13 cellular contexts compared by ENCODE assay signal in the genomic region with DNA sequence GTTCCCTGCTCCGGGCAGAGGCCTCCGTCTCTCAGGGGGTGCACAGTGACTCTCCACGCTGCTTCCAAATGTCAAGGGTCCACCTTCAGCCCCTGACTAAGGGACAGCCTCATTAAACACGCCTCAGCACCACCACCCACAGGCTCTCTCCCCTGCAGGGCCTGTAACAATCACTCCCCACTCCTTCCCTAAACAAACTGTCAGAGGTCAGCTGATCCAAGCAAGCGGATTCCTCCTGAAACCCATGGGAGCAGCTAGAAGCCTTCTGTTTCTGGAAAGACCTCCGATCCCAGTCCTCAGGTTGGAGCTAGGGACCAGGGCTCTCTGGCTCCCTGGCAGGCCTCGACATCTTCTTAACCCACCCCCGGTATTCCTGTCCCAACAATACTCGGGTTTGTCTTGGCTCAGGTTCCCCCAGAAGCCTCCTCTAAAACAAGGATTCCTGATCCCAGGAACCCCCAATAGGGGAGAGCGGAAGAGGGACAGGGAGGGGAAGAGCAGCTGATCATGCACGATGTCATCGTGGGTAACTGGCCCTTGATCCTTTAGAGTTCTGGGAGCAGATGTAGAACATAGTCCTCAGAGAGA.
DNase-seq lines count a peak whose midpoint lies in the region; ATAC-seq, FAIRE-seq and TF ChIP-seq lines count a peak whose summit lies in the region.
"Had no signal": no experiment of that assay in that cellular context is flagged by ENCODE, and none has a peak within 500 bp of the region (broad histone marks: within the 10 kb centered on the region; RNA-seq: fewer than 3 reads in every experiment).

No MANE protein-coding gene starts in this region.

- H2AFZ ChIP-seq in H9 (ENCODE audit: low read length), result no peak overlapping the region
- peak overlapping the region; percentile 68 for H2AFZ ChIP-seq in K562 (ENCODE audit: low read depth, low read length)

- H2BK12ac ChIP-seq in H9 (ENCODE audit: insufficient read length, low read depth, low read length), result no peak overlapping the region

- H3K18ac ChIP-seq in H9 (ENCODE audit: insufficient read length, low read depth, low read length), result peak overlapping the region; percentile 62

- CTCF ChIA-PET in K562 (lab: Yijun Ruan, JAX; ENCODE audit: low intra/inter-chr PET ratio), result interaction anchor here (1.8 to 2.1 kb wide), 2 partner anchors 135 to 531 kb away, joined by 8 to 9 read pairs; no protein-coding TSS in a partner anchor

- TF ChIP-seq RAD21 in K562 (CRISPR knock-in tag; conservative IDR thresholded peaks at IDR 0.05 in 1 of 2, IDR thresholded peaks at IDR 0.05 in 1 of 2), result no peak

- H3K4me1 ChIP-seq in H9 (ENCODE audit: insufficient read depth, low read length), result peaks cover 4% of the 10 kb centered on the region
- no peaks in the 10 kb centered on the region; a peak in 1 of 5 replicates for H3K4me1 ChIP-seq in K562 (replicated peaks in 1 of 2; ENCODE audit: control insufficient read depth in 2 of 2, insufficient read depth in 2 of 2, low read length in 2 of 2)
- H3K4me1 ChIP-seq in esophagus muscularis mucosa, result peaks cover 0 to 5% (median 0%) of the 10 kb centered on the region in 4 donors

- H3K4me2 ChIP-seq in H9 (ENCODE audit: insufficient read depth, insufficient read length, low read length), result peak overlapping the region; percentile 31
- peak overlapping the region; percentile 69 for H3K4me2 ChIP-seq in K562 (ENCODE audit: insufficient read depth, low read length)

- no peak overlapping the region for H4K5ac ChIP-seq in H9 (ENCODE audit: insufficient read length, low read depth, low read length)

- H3K36me3 Mint-ChIP-seq in CD14-positive monocyte, result no peaks in the 10 kb centered on the region
- H3K36me3 Mint-ChIP-seq in H9 (ENCODE audit: insufficient read depth in 1 of 3, low read depth in 3 of 3), result no peaks in the 10 kb centered on the region
- no peaks in the 10 kb centered on the region for H3K36me3 Mint-ChIP-seq in nephron (ENCODE audit: low read depth)

- no peak overlapping the region for H3K27ac Mint-ChIP-seq in CD14-positive monocyte
- peak overlapping the region in 2 of 3 experiments; percentile 85 to 88; a peak in 6 of 7 replicates for H3K27ac Mint-ChIP-seq in H9
- peak overlapping the region; percentile 38 to 81 (median 81) for H3K27ac Mint-ChIP-seq in nephron

- H3K36me3 ChIP-seq in K562 (ENCODE audit: control insufficient read depth, insufficient read depth, low read length) (no peaks in the 10 kb centered on the region), esophagus muscularis mucosa (no peaks in the 10 kb centered on the region)
- H3K36me3 ChIP-seq: thoracic aorta had no signal

- H3K14ac ChIP-seq in H9 (ENCODE audit: insufficient read depth, low read length), result peak overlapping the region; percentile 34

- H3K23ac ChIP-seq in H9 (ENCODE audit: insufficient read length, low read depth, low read length), result no peak overlapping the region

- H3K4me3 Mint-ChIP-seq in CD14-positive monocyte (peak overlapping the region; percentile 26 to 68), H9 (peak overlapping the region; percentile 49 to 62), nephron (peak overlapping the region in 1 of 3 experiments; percentile 46)
- H3K4me3 Mint-ChIP-seq: activated T-cell treated with anti-CD3 and anti-CD28 coated beads, Interleukin-2, amount 50 U/mL, for 4 hours had no signal

- no TSS peak for BruUV-seq in K562 (replicated peaks; lab: Mats Ljungman, UMichigan)

- no peaks in the 10 kb centered on the region for H3K9me3 Mint-ChIP-seq in CD14-positive monocyte
- no peaks in the 10 kb centered on the region for H3K9me3 Mint-ChIP-seq in H9
- H3K9me3 Mint-ChIP-seq in nephron, result no peaks in the 10 kb centered on the region
- H3K9me3 Mint-ChIP-seq: activated T-cell treated with anti-CD3 and anti-CD28 coated beads, Interleukin-2, amount 50 U/mL, for 4 hours had no signal

- no peaks in the 10 kb centered on the region for H3K9me1 ChIP-seq in K562 (ENCODE audit: control insufficient read depth, insufficient read depth, low read length)

- H2AK5ac ChIP-seq in H9 (ENCODE audit: insufficient read length, low read length), result no peak overlapping the region

- in situ Hi-C loops in K562 (cut with MboI), result loop anchor here (5.0 kb wide), 1 partner anchor 140 kb away; no protein-coding TSS in a partner anchor

- H3K56ac ChIP-seq in H9 (ENCODE audit: insufficient read length, low read depth, low read length), result no peak overlapping the region

- POLR2A ChIA-PET in K562 (lab: Yijun Ruan, JAX), result no interaction called here

- no CpG with 5 or more reads among the region's 12 CpGs for WGBS in H9 (ENCODE audit: extremely low coverage, insufficient read length, low lambda C conversion rate)
- WGBS in K562 (ENCODE audit: insufficient coverage, low coverage, missing lambda C conversion rate), result 27% methylated on average over 10 of the region's 12 CpGs
- 71% methylated on average over 11 of the region's 12 CpGs for WGBS in esophagus muscularis mucosa

- H2BK120ac ChIP-seq in H9 (ENCODE audit: low read depth, low read length, poor library complexity, severe bottlenecking), result no peak overlapping the region

- no peaks in the 10 kb centered on the region for H3K9me3 ChIP-seq in H9 (ENCODE audit: control insufficient read depth, low read depth, low read length)
- H3K9me3 ChIP-seq in K562 (replicated peaks; ENCODE audit: control insufficient read depth, insufficient read depth, low read depth, low read length), result no peaks in the 10 kb centered on the region
- H3K9me3 ChIP-seq in esophagus muscularis mucosa, result no peaks in the 10 kb centered on the region
- H3K9me3 ChIP-seq: thoracic aorta had no signal

- H3K27me3 ChIP-seq in H9 (ENCODE audit: insufficient read depth, low read length) (no peaks in the 10 kb centered on the region), K562 (ENCODE audit: control insufficient read depth in 2 of 2, insufficient read depth in 2 of 2, low read length in 2 of 2) (peaks cover 0 to 3% of the 10 kb centered on the region in 2 experiments; a peak in 2 of 5 replicates), esophagus muscularis mucosa (no peaks in the 10 kb centered on the region)

- no peak overlapping the region for H3K4ac ChIP-seq in H9 (ENCODE audit: low read depth, low read length)

- no peak for TF ChIP-seq CTCF in CD14-positive monocyte (IDR thresholded peaks at IDR 0.05)
- no peak for TF ChIP-seq CTCF in H9 (conservative IDR thresholded peaks at IDR 0.05)
- no peak for TF ChIP-seq CTCF in K562 (IDR thresholded peaks at IDR 0.05 in 2 of 3, conservative IDR thresholded peaks at IDR 0.05 in 1 of 3; ENCODE audit: insufficient read depth in 2 of 3, low read depth in 1 of 3, low read length in 3 of 3)
- TF ChIP-seq CTCF in nephron (IDR thresholded peaks at IDR 0.05; ENCODE audit: unreplicated experiment in 3 of 3), result no peak
- TF ChIP-seq CTCF in esophagus muscularis mucosa (IDR thresholded peaks at IDR 0.05), result no peak

- ATAC-seq in K562 (no peak; the same call in 2 of the 3 replicates), HG03521 (IDR thresholded peaks at IDR 0.05; ENCODE audit: unreplicated experiment) (no peak), esophagus mucosa (no peak)

- H3K27me3 Mint-ChIP-seq in CD14-positive monocyte (ENCODE audit: low read depth in 3 of 3) (peaks cover 0 to 7% (median 3%) of the 10 kb centered on the region in 3 donors), H9 (ENCODE audit: low read depth) (no peaks in the 10 kb centered on the region; the same call in 1 of the 2 replicates), nephron (ENCODE audit: low read depth) (no peaks in the 10 kb centered on the region)

- H2BK20ac ChIP-seq in H9 (ENCODE audit: low read depth, low read length, poor library complexity, severe bottlenecking), result no peak overlapping the region

- no peak overlapping the region for H4K91ac ChIP-seq in H9 (ENCODE audit: insufficient read length, low read depth, low read length)

- TF ChIP-seq EP300 in K562 (IDR thresholded peaks at IDR 0.05; ENCODE audit: low read length) (no peak), esophagus muscularis mucosa (IDR thresholded peaks at IDR 0.05) (no peak)

- H3K4me1 Mint-ChIP-seq in CD14-positive monocyte, result peaks cover 4% of the 10 kb centered on the region
- H3K4me1 Mint-ChIP-seq in H9, result peaks cover 17 to 20% of the 10 kb centered on the region in 2 experiments
- H3K4me1 Mint-ChIP-seq in nephron, result peaks cover 44% of the 10 kb centered on the region

- H4K8ac ChIP-seq in H9 (replicated peaks; ENCODE audit: insufficient read length, low read depth, low read length), result no peak overlapping the region

- H3K79me2 ChIP-seq in H9 (ENCODE audit: insufficient read depth, low read length) (no peaks in the 10 kb centered on the region), K562 (ENCODE audit: control insufficient read depth, insufficient read depth, low read length) (no peaks in the 10 kb centered on the region)

- no peak for DNase-seq in CD14-positive monocyte (ENCODE audit: low spot score)
- DNase-seq in H9, result peak; percentile 37
- no peak for DNase-seq in K562 (ENCODE audit: extremely low read depth in 1 of 4, low spot score in 3 of 4)
- no peak for DNase-seq in effector CD4-positive, alpha-beta T cell
- no peak for DNase-seq in esophagus muscularis mucosa (ENCODE audit: extremely low spot score)
- DNase-seq: dermis blood vessel endothelial cell had no signal

- H2BK15ac ChIP-seq in H9 (ENCODE audit: low read depth, low read length), result no peak overlapping the region

- no peak overlapping the region for H3T11ph ChIP-seq in H9 (ENCODE audit: low read length)

- FAIRE-seq in K562 (lab: Jason Lieb, UNC), result no peak
- FAIRE-seq: islet of Langerhans, RCC 7860 had no signal

- H3K4me3 ChIP-seq in K562, result no peak overlapping the region
- no peak overlapping the region for H3K4me3 ChIP-seq in esophagus muscularis mucosa
- H3K4me3 ChIP-seq: thoracic aorta had no signal

- H4K20me1 ChIP-seq in H9 (ENCODE audit: control insufficient read depth, insufficient read depth, insufficient read length) (no peaks in the 10 kb centered on the region), K562 (replicated peaks; ENCODE audit: control insufficient read depth, insufficient read depth, low read length) (no peaks in the 10 kb centered on the region)

- H3K79me1 ChIP-seq in H9 (ENCODE audit: insufficient read depth, low read depth, low read length, poor library complexity, severe bottlenecking), result no peaks in the 10 kb centered on the region

- no peak overlapping the region for H3K27ac ChIP-seq in H9 (ENCODE audit: insufficient read length, low read depth, low read length)
- H3K27ac ChIP-seq in K562 (ENCODE audit: extremely low read depth, low read depth, low read length), result no peak overlapping the region
- H3K27ac ChIP-seq in esophagus muscularis mucosa (replicated peaks in 1 of 4), result no peak overlapping the region
- H3K27ac ChIP-seq: thoracic aorta had no signal

- intact Hi-C loops in CD14-positive monocyte (cut with micrococcal nuclease), result no loop called here
- intact Hi-C loops in K562 (cut with micrococcal nuclease), result loop anchor here (2.0 to 10.0 kb wide), 3 partner anchors 134 to 528 kb away; no protein-coding TSS in a partner anchor
- intact Hi-C loops in esophagus muscularis mucosa (cut with DNase I), result no loop called here

- no peak overlapping the region for H2BK5ac ChIP-seq in H9 (ENCODE audit: insufficient read length, low read length)

- no peak overlapping the region for H3K9ac ChIP-seq in H9 (ENCODE audit: extremely low read depth, insufficient read length, low read length)
- peak overlapping the region in 1 of 2 experiments; percentile 0; a peak in 1 of 4 replicates for H3K9ac ChIP-seq in K562 (ENCODE audit: insufficient read depth in 1 of 2, low read depth in 2 of 2, low read length in 2 of 2)

- TF ChIP-seq POLR2A in K562 (conservative IDR thresholded peaks at IDR 0.05) (no peak), esophagus muscularis mucosa (IDR thresholded peaks at IDR 0.05; ENCODE audit: low read depth) (no peak)

- H3K23me2 ChIP-seq in H9 (ENCODE audit: insufficient read length, low read depth, low read length, poor library complexity, severe bottlenecking), result peaks cover 4% of the 10 kb centered on the region

Comparison
In these comparisons a context has a peak if more than half of its experiments do, and no peak if none do; other contexts are left out.
1. H3K27ac Mint-ChIP-seq: peak in H9 (2 of 3) and nephron (3 of 3); none in CD14-positive monocyte (0 of 7).